16 cellular contexts compared by ENCODE assay signal in genomic region chr14:61132894-61133293, GRCh38.
"Had no signal": no experiment of that assay in that cellular context is flagged by ENCODE, and none has a peak within 500 bp of the region (broad histone marks: within the 10 kb centered on the region; RNA-seq: fewer than 3 reads in every experiment).

No MANE protein-coding gene starts in this region.

- H3K4me3 Mint-ChIP-seq: activated CD8-positive, alpha-beta T cell treated with anti-CD3 and anti-CD28 coated beads for 36 hours; activated naive CD4-positive, alpha-beta T cell treated with anti-CD3 and anti-CD28 coated beads for 36 hours; activated T-helper 1 cell treated with anti-CD3 and anti-CD28 coated beads, Interleukin-12 subunit alpha, Interleukin-12 subunit beta, Interleukin-2, Interleukin-4 antibody, amounts not matched to agents 30 ng/mL and 10 ng/mL and 1 ng/mL, durations not matched to agents 14 hours and 24 hours and 36 hours; nephron; stimulated activated naive CD8-positive, alpha-beta T cell treated with anti-CD3 and anti-CD28 coated beads, Interleukin-15, Interleukin-2, amounts not matched to agents 100 ng/mL and 50 ng/mL, for 24 hours had no signal

- ATAC-seq: activated CD8-positive, alpha-beta T cell treated with anti-CD3 and anti-CD28 coated beads for 36 hours; heart left ventricle; sciatic nerve; upper lobe of right lung had no signal

- H3K27ac ChIP-seq: heart left ventricle, prostate gland, testis, upper lobe of right lung had no signal

- DNase-seq: activated CD4-positive, alpha-beta T cell treated with anti-CD3 and anti-CD28 coated beads for 1 hour; activated CD8-positive, alpha-beta memory T cell treated with anti-CD3 and anti-CD28 coated beads, Interleukin-2, amount 50 U/mL, for 4 hours; activated CD8-positive, alpha-beta T cell treated with anti-CD3 and anti-CD28 coated beads for 36 hours; activated naive CD4-positive, alpha-beta T cell treated with anti-CD3 and anti-CD28 coated beads for 36 hours; effector CD4-positive, alpha-beta T cell; foreskin melanocyte; heart left ventricle; occipital lobe; stimulated activated CD4-positive, alpha-beta T cell treated with anti-CD3 and anti-CD28 coated beads, Interleukin-2, amount 100 ng/mL, for 48 hours; testis; upper lobe of right lung had no signal

- H3K4me1 ChIP-seq: heart left ventricle, prostate gland, testis, upper lobe of right lung had no signal

- H3K9me3 Mint-ChIP-seq: activated T-helper 1 cell treated with anti-CD3 and anti-CD28 coated beads, Interleukin-12 subunit alpha, Interleukin-12 subunit beta, Interleukin-2, Interleukin-4 antibody, amounts not matched to agents 30 ng/mL and 10 ng/mL and 1 ng/mL, durations not matched to agents 14 hours and 24 hours and 36 hours had no signal

- H3K4me3 ChIP-seq: heart left ventricle, prostate gland, testis, upper lobe of right lung had no signal

- H3K9me3 ChIP-seq: heart left ventricle, prostate gland, testis, upper lobe of right lung had no signal

- H3K36me3 ChIP-seq: heart left ventricle, prostate gland, upper lobe of right lung had no signal

- H3K27ac Mint-ChIP-seq: activated CD8-positive, alpha-beta T cell treated with anti-CD3 and anti-CD28 coated beads for 36 hours; activated naive CD4-positive, alpha-beta T cell treated with anti-CD3 and anti-CD28 coated beads for 36 hours; activated T-helper 1 cell treated with anti-CD3 and anti-CD28 coated beads, Interleukin-12 subunit alpha, Interleukin-12 subunit beta, Interleukin-2, Interleukin-4 antibody, amounts not matched to agents 30 ng/mL and 10 ng/mL and 1 ng/mL, durations not matched to agents 14 hours and 24 hours and 36 hours; stimulated activated naive CD8-positive, alpha-beta T cell treated with anti-CD3 and anti-CD28 coated beads, Interleukin-15, Interleukin-2, amounts not matched to agents 100 ng/mL and 50 ng/mL, for 24 hours had no signal

- H3K27me3 ChIP-seq: heart left ventricle, testis, upper lobe of right lung had no signal
